Comparison of ENCODE assay signal across 8 cellular contexts in the genomic region with DNA sequence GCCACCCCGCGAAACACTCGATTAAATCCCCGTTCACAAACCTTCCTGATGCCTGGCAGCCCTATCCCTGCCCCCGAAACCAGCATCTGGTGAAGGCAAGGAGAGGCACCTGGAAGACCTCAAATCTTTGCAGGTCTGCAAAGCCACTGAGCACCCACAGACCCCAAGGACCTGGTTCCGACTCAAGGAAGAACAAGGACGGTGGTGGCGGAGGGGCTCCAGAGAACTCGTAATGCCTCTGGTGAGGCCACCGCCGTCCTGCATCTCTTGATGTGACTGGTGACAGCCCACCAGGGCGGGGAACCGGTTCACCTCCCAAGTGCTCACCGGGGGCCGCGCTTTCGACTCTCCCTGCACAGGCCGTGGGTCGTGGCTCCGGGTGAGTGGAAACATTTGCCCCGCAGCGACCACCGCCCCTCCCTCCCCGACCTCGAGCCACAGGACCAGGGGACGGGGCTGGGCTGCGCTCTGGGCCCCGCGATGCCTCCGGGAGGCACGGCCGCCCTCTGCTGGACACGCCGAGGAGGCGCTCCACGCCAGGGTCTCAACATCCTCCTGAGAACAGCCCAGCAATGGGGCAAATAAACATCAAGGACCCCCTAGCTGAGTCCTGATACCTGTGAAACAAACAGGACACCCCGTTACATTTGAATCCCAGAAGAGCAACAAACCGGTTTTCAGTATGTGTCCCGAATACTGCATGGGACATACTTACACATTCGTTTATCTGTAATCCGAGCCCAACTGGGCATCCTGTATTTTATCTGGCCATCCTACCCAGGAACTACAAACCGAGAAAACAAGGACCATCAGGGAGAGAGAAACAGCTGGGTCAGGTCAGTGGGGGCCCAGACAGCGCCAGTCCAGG. TPM values are rescaled to one million over a fixed set of nuclear protein-coding genes. Genes with fewer than 3 reads are reported as not detected.
A peak's percentile ranks its signal among the peaks of the same experiment; 100 is the strongest.
DNase-seq lines count a peak whose midpoint lies in the region; ATAC-seq, FAIRE-seq and TF ChIP-seq lines count a peak whose summit lies in the region.

No MANE protein-coding gene starts in this region.

- FAIRE-seq in frontal cortex (lab: Jason Lieb, UNC) (no peak), pancreas (lab: Jason Lieb, UNC) (no peak)

- peak overlapping the region; percentile 33 for H3K4me3 Mint-ChIP-seq in activated T-cell treated with anti-CD3 and anti-CD28 coated beads, Interleukin-2, amount 50 U/mL, for 4 hours

- ATAC-seq in activated T-cell treated with anti-CD3 and anti-CD28 coated beads, Interleukin-2, amount 50 U/mL, for 4 hours = peak; percentile 73 to 74
- ATAC-seq in pancreas (peak; percentile 38 to 75 (median 68)), GM18861 (IDR thresholded peaks at IDR 0.05; ENCODE audit: unreplicated experiment) (no peak), GM18511 (IDR thresholded peaks at IDR 0.05; ENCODE audit: unreplicated experiment) (no peak)

- H3K36me3 Mint-ChIP-seq in activated T-cell treated with anti-CD3 and anti-CD28 coated beads, Interleukin-2, amount 50 U/mL, for 4 hours (ENCODE audit: insufficient read depth) = no peaks in the 10 kb centered on the region

- H3K9me3 Mint-ChIP-seq in activated T-cell treated with anti-CD3 and anti-CD28 coated beads, Interleukin-2, amount 50 U/mL, for 4 hours = no peaks in the 10 kb centered on the region

- WGBS in pancreas, 2 donors = 12 to 14% methylated on average over 42 to 43 of the region's 43 CpGs

- H3K4me1 ChIP-seq in pancreas (peaks cover 0 to 12% (median 10%) of the 10 kb centered on the region in 3 donors), vagina (peaks cover 41% of the 10 kb centered on the region)

- H3K4me3 ChIP-seq in pancreas (no peak overlapping the region), vagina (peak overlapping the region in 1 of 2 donors; percentile 39)

- H3K27me3 Mint-ChIP-seq in activated T-cell treated with anti-CD3 and anti-CD28 coated beads, Interleukin-2, amount 50 U/mL, for 4 hours (ENCODE audit: low read depth) = peaks cover 38% of the 10 kb centered on the region

- no peak for TF ChIP-seq POLR2A in vagina (IDR thresholded peaks at IDR 0.05)

- H3K9me3 ChIP-seq in pancreas (no peaks in the 10 kb centered on the region), vagina (no peaks in the 10 kb centered on the region)

- H3K4me1 Mint-ChIP-seq in activated T-cell treated with anti-CD3 and anti-CD28 coated beads, Interleukin-2, amount 50 U/mL, for 4 hours (ENCODE audit: low read depth) = peaks cover 9% of the 10 kb centered on the region

- H3K36me3 ChIP-seq in pancreas = no peaks in the 10 kb centered on the region
- no peaks in the 10 kb centered on the region for H3K36me3 ChIP-seq in vagina

- intact Hi-C loops in pancreas (cut with DNase I) = no loop called here
- intact Hi-C loops in vagina (cut with DNase I) = no loop called here

- no peaks in the 10 kb centered on the region for H3K27me3 ChIP-seq in pancreas
- H3K27me3 ChIP-seq in vagina = no peaks in the 10 kb centered on the region

- DNase-seq in GM10266 (ENCODE audit: extremely low spot score) (no peak), NCI-H1694 treated with DMSO at 0.1 percent for 48 hours (lab: John Stamatoyannopoulos, UW) (peak; percentile 6), frontal cortex (ENCODE audit: low spot score in 2 of 2) (peak; percentile 58 to 59), pancreas (peak in 3 of 6 donors; percentile 57 to 86 (median 74)), vagina (ENCODE audit: extremely low spot score in 2 of 2) (no peak)
- peak; percentile 30 for DNase-seq in activated T-cell treated with anti-CD3 and anti-CD28 coated beads, Interleukin-2, amount 50 U/mL, for 4 hours

- H3K27ac ChIP-seq in pancreas (peak overlapping the region in 2 of 4 donors; percentile 4 to 69), vagina (no peak overlapping the region)

- TF ChIP-seq CTCF in GM10266 (IDR thresholded peaks at IDR 0.05; ENCODE audit: control insufficient read depth, insufficient read depth, low read depth, missing control alignments) = peak; percentile 80
- peak; percentile 43 to 69 (median 60) for TF ChIP-seq CTCF in pancreas (IDR thresholded peaks at IDR 0.05)
- TF ChIP-seq CTCF in vagina (IDR thresholded peaks at IDR 0.05) = peak in 1 of 3 experiments; percentile 37

RNA-seq across cellular contexts. Expression of a gene that starts 3.9 kb away (rescaled TPM):
- total RNA-seq in activated T-cell treated with anti-CD3 and anti-CD28 coated beads, Interleukin-2, amount 50 U/mL, for 4 hours = under 1 TPM; 0.40 to 0.63 (median 0.61) TPM
- 2.4 TPM for total RNA-seq in frontal cortex
- total RNA-seq in pancreas = 10 to 100 TPM; 15.7 to 44.0 (median 24.8) TPM
- 10 to 100 TPM; 67.3 to 93.8 TPM for polyA plus RNA-seq in pancreas
- 49.4 TPM for total RNA-seq in vagina

RNA-seq across cellular contexts. Expression of a gene that starts 49.5 kb away (rescaled TPM):
- total RNA-seq in activated T-cell treated with anti-CD3 and anti-CD28 coated beads, Interleukin-2, amount 50 U/mL, for 4 hours = 10 to 100 TPM; 25.7 to 30.2 (median 28.7) TPM
- total RNA-seq in frontal cortex (3.7 TPM), pancreas (10 to 100 TPM in 2 of 6 donors, 1 to 10 TPM in 4; 6.9 to 12.9 (median 8.8) TPM), vagina (30.7 TPM)
- polyA plus RNA-seq in pancreas = 10 to 100 TPM; 18.9 to 20.1 TPM

Comparison
In these comparisons a context has a peak if more than half of its experiments do, and no peak if none do; other contexts are left out.
1. DNase-seq: peak in NCI-H1694 treated with DMSO at 0.1 percent for 48 hours (single experiment), activated T-cell treated with anti-CD3 and anti-CD28 coated beads, Interleukin-2, amount 50 U/mL, for 4 hours (single experiment) and frontal cortex (2 of 2); none in GM10266 (single experiment) and vagina (0 of 2).
2. ATAC-seq: peak in activated T-cell treated with anti-CD3 and anti-CD28 coated beads, Interleukin-2, amount 50 U/mL, for 4 hours (2 of 2) and pancreas (4 of 4); none in GM18861 (single experiment) and GM18511 (single experiment).